17 cellular contexts compared by ENCODE assay signal in genomic region chr11:111220716-111221115, GRCh38. TPM values are rescaled to one million over a fixed set of nuclear protein-coding genes. Genes with fewer than 3 reads are reported as not detected.
DNase-seq lines count a peak whose midpoint lies in the region; ATAC-seq and TF ChIP-seq lines count a peak whose summit lies in the region.
"Had no signal": no experiment of that assay in that cellular context is flagged by ENCODE, and none has a peak within 500 bp of the region (broad histone marks: within the 10 kb centered on the region; RNA-seq: fewer than 3 reads in every experiment).

No MANE protein-coding gene starts in this region.

- H3K4me3 Mint-ChIP-seq in activated CD8-positive, alpha-beta T cell treated with anti-CD3 and anti-CD28 coated beads, Interleukin-2, amount 10 ng/mL, durations not matched to agents 7 days and 5 days: no peak overlapping the region
- H3K4me3 Mint-ChIP-seq: CD14-positive monocyte; CD4-positive, alpha-beta memory T cell; H9 had no signal

- no peak overlapping the region for H3K4me3 ChIP-seq in astrocyte of the cerebellum (ENCODE audit: low read depth, low read length)
- H3K4me3 ChIP-seq: A549, BLaER1 had no signal

- H3K36me3 Mint-ChIP-seq in activated CD8-positive, alpha-beta T cell treated with anti-CD3 and anti-CD28 coated beads, Interleukin-2, amount 10 ng/mL, durations not matched to agents 7 days and 5 days (ENCODE audit: low read depth): no peaks in the 10 kb centered on the region
- H3K36me3 Mint-ChIP-seq: CD14-positive monocyte; CD4-positive, alpha-beta memory T cell had no signal

- DNase-seq in DMS79 treated with DMSO at 0.1 percent for 48 hours (lab: John Stamatoyannopoulos, UW) (peak; percentile 29), DMS79 (lab: John Stamatoyannopoulos, UW) (no peak), astrocyte of the cerebellum (ENCODE audit: low read depth) (peak; percentile 55), glomerular visceral epithelial cell (ENCODE audit: extremely low spot score) (peak; percentile 5), kidney tubule cell (ENCODE audit: low spot score) (peak; percentile 52), COLO829 (ENCODE audit: low spot score) (no peak), NCI-H1436 treated with DMSO at 0.1 percent for 48 hours (lab: John Stamatoyannopoulos, UW) (no peak)
- no peak for DNase-seq in activated CD8-positive, alpha-beta T cell treated with anti-CD3 and anti-CD28 coated beads, Interleukin-2, amount 10 ng/mL, durations not matched to agents 7 days and 5 days
- DNase-seq: CD4-positive, alpha-beta memory T cell; GF-D8; H9 had no signal

- POLR2A ChIA-PET in activated CD8-positive, alpha-beta T cell treated with anti-CD3 and anti-CD28 coated beads, Interleukin-2, amount 10 ng/mL, durations not matched to agents 7 days and 5 days (lab: Charles Lee): no interaction called here

- no peaks in the 10 kb centered on the region for H3K9me3 Mint-ChIP-seq in activated CD8-positive, alpha-beta T cell treated with anti-CD3 and anti-CD28 coated beads, Interleukin-2, amount 10 ng/mL, durations not matched to agents 7 days and 5 days (ENCODE audit: insufficient read depth)
- H3K9me3 Mint-ChIP-seq: CD4-positive, alpha-beta memory T cell had no signal

- CTCF ChIA-PET in activated CD8-positive, alpha-beta T cell treated with anti-CD3 and anti-CD28 coated beads, Interleukin-2, amount 10 ng/mL, durations not matched to agents 7 days and 5 days (lab: Charles Lee): interaction anchor here (2.6 kb wide), 1 partner anchor 10 kb away, joined by 13 read pairs; no protein-coding TSS in a partner anchor

- no peak for TF ChIP-seq CTCF in astrocyte of the cerebellum (IDR thresholded peaks at IDR 0.05; ENCODE audit: low read depth, low read length, missing control alignments)

- ATAC-seq in activated CD8-positive, alpha-beta T cell treated with anti-CD3 and anti-CD28 coated beads, Interleukin-2, amount 10 ng/mL, durations not matched to agents 7 days and 5 days: no peak
- ATAC-seq: A549, HepG2 had no signal

- H3K4me1 Mint-ChIP-seq in activated CD8-positive, alpha-beta T cell treated with anti-CD3 and anti-CD28 coated beads, Interleukin-2, amount 10 ng/mL, durations not matched to agents 7 days and 5 days (ENCODE audit: low read depth): peaks cover 19% of the 10 kb centered on the region
- H3K4me1 Mint-ChIP-seq: H9 had no signal

- H3K27me3 Mint-ChIP-seq in activated CD8-positive, alpha-beta T cell treated with anti-CD3 and anti-CD28 coated beads, Interleukin-2, amount 10 ng/mL, durations not matched to agents 7 days and 5 days (ENCODE audit: low read depth): peaks cover 54% of the 10 kb centered on the region

- H3K27ac Mint-ChIP-seq in activated CD8-positive, alpha-beta T cell treated with anti-CD3 and anti-CD28 coated beads, Interleukin-2, amount 10 ng/mL, durations not matched to agents 7 days and 5 days: no peak overlapping the region
- H3K27ac Mint-ChIP-seq: CD14-positive monocyte; CD4-positive, alpha-beta memory T cell; H9; IgD-negative memory B cell had no signal

- in situ Hi-C loops in astrocyte of the cerebellum (cut with HindIII; ENCODE audit: low sequenced_read_pairs): no loop called here

RNA-seq across cellular contexts. Expression of gene POU2AF2, which starts 24.8 kb away (rescaled TPM):
- total RNA-seq in activated CD8-positive, alpha-beta T cell treated with anti-CD3 and anti-CD28 coated beads, Interleukin-2, amount 10 ng/mL, durations not matched to agents 7 days and 5 days: not detected
- total RNA-seq: CD4-positive, alpha-beta memory T cell; H1; H9; HepG2 had no signal

Comparison
In these comparisons a context has a peak if more than half of its experiments do, and no peak if none do; other contexts are left out.
1. DNase-seq: peak in DMS79 treated with DMSO at 0.1 percent for 48 hours (single experiment), astrocyte of the cerebellum (single experiment), glomerular visceral epithelial cell (single experiment) and kidney tubule cell (single experiment); none in DMS79 (single experiment), COLO829 (single experiment), activated CD8-positive, alpha-beta T cell treated with anti-CD3 and anti-CD28 coated beads, Interleukin-2, amount 10 ng/mL, durations not matched to agents 7 days and 5 days (single experiment) and NCI-H1436 treated with DMSO at 0.1 percent for 48 hours (single experiment).